ENCODE assay signal across 19 cellular contexts in genomic region chr7:81267508-81267907, GRCh38.
A peak's percentile ranks its signal among the peaks of the same experiment; 100 is the strongest.
DNase-seq lines count a peak whose midpoint lies in the region; ATAC-seq and TF ChIP-seq lines count a peak whose summit lies in the region.
"Had no signal": no experiment of that assay in that cellular context is flagged by ENCODE, and none has a peak within 500 bp of the region (broad histone marks: within the 10 kb centered on the region; RNA-seq: fewer than 3 reads in every experiment).

No MANE protein-coding gene starts in this region.

- H3K27me3 Mint-ChIP-seq in activated CD4-positive, alpha-beta T cell treated with anti-CD3 and anti-CD28 coated beads, Interleukin-2, amount 10 ng/mL, durations not matched to agents 7 days and 5 days: no peaks in the 10 kb centered on the region
- H3K27me3 Mint-ChIP-seq in neural progenitor cell (ENCODE audit: insufficient read depth, low read depth): no peaks in the 10 kb centered on the region
- H3K27me3 Mint-ChIP-seq: activated CD8-positive, alpha-beta T cell treated with anti-CD3 and anti-CD28 coated beads for 36 hours; effector memory CD8-positive, alpha-beta T cell; stimulated activated naive B cell treated with anti-CD40 and anti-IgM and Interleukin-4, amounts not matched to agents 10 μg/mL and 1 μg/mL and 100 μg/mL, for 72 hours had no signal

- POLR2A ChIA-PET in RWPE1 (lab: Yijun Ruan, JAX; ENCODE audit: low non-redundant PET): no interaction called here
- POLR2A ChIA-PET in activated CD4-positive, alpha-beta T cell treated with anti-CD3 and anti-CD28 coated beads, Interleukin-2, amount 10 ng/mL, durations not matched to agents 7 days and 5 days (lab: Charles Lee): no interaction called here
- POLR2A ChIA-PET in A673 (lab: Charles Lee; ENCODE audit: low non-redundant PET): no interaction called here

- H3K36me3 ChIP-seq in A673 (ENCODE audit: insufficient read depth, low read length, poor library complexity, severe bottlenecking) (no peaks in the 10 kb centered on the region), neural progenitor cell (no peaks in the 10 kb centered on the region)
- H3K36me3 ChIP-seq: ascending aorta; BLaER1 treated with 17β-estradiol and CSF1 and Interleukin-3, amounts not matched to agents 10 nM and 100 nM had no signal

- DNase-seq in AG10803 (ENCODE audit: low read depth) (peak; percentile 31), HS-5 (ENCODE audit: low read depth) (peak; percentile 28), RWPE1 (ENCODE audit: low spot score) (peak; percentile 32), foreskin keratinocyte (peak; percentile 93 to 95), A673 (ENCODE audit: low spot score) (no peak), neural progenitor cell (ENCODE audit: low spot score) (no peak)
- no peak for DNase-seq in activated CD4-positive, alpha-beta T cell treated with anti-CD3 and anti-CD28 coated beads, Interleukin-2, amount 10 ng/mL, durations not matched to agents 7 days and 5 days
- DNase-seq in stimulated activated CD4-positive, alpha-beta T cell treated with anti-CD3 and anti-CD28 coated beads, Interleukin-4, amount 100 ng/mL, for 24 hours: no peak
- DNase-seq: activated CD8-positive, alpha-beta T cell treated with anti-CD3 and anti-CD28 coated beads for 36 hours; effector memory CD8-positive, alpha-beta T cell; GF-D8; glutamatergic neuron; HCEC 1CT; NCI-H510A; SIG-M5; stimulated activated CD4-positive, alpha-beta T cell treated with anti-CD3 and anti-CD28 coated beads, Interleukin-4, amount 100 ng/mL, for 1 hour; stimulated activated naive B cell treated with anti-CD40 and anti-IgM and Interleukin-4, amounts not matched to agents 10 μg/mL and 1 μg/mL and 100 μg/mL, for 72 hours had no signal

- no peak overlapping the region for H3K27ac Mint-ChIP-seq in activated CD4-positive, alpha-beta T cell treated with anti-CD3 and anti-CD28 coated beads, Interleukin-2, amount 10 ng/mL, durations not matched to agents 7 days and 5 days
- H3K27ac Mint-ChIP-seq in neural progenitor cell: no peak overlapping the region
- H3K27ac Mint-ChIP-seq: activated CD8-positive, alpha-beta T cell treated with anti-CD3 and anti-CD28 coated beads for 36 hours; effector memory CD8-positive, alpha-beta T cell; stimulated activated naive B cell treated with anti-CD40 and anti-IgM and Interleukin-4, amounts not matched to agents 10 μg/mL and 1 μg/mL and 100 μg/mL, for 72 hours had no signal

- no peaks in the 10 kb centered on the region for H3K4me1 ChIP-seq in foreskin keratinocyte
- no peaks in the 10 kb centered on the region for H3K4me1 ChIP-seq in A673 (ENCODE audit: insufficient read depth, low read length, poor library complexity, severe bottlenecking)
- no peaks in the 10 kb centered on the region for H3K4me1 ChIP-seq in neural progenitor cell
- H3K4me1 ChIP-seq: ascending aorta; BLaER1 treated with 17β-estradiol and CSF1 and Interleukin-3, amounts not matched to agents 10 nM and 100 nM had no signal

- TF ChIP-seq CTCF in AG10803 (conservative IDR thresholded peaks at IDR 0.05; ENCODE audit: low read length) (no peak), RWPE1 (conservative IDR thresholded peaks at IDR 0.05; ENCODE audit: low read depth) (no peak), foreskin keratinocyte (conservative IDR thresholded peaks at IDR 0.05) (no peak), A673 (conservative IDR thresholded peaks at IDR 0.05; ENCODE audit: low read depth, low read length) (no peak), neural progenitor cell (IDR thresholded peaks at IDR 0.05) (no peak)

- intact Hi-C loops in A673 (cut with micrococcal nuclease; ENCODE audit: unreplicated experiment): no loop called here

- no peaks in the 10 kb centered on the region for H4K20me1 ChIP-seq in neural progenitor cell (ENCODE audit: low read depth)
- H4K20me1 ChIP-seq: BLaER1 treated with 17β-estradiol and CSF1 and Interleukin-3, amounts not matched to agents 10 nM and 100 nM had no signal

- peak overlapping the region; percentile 51 for H3K27ac ChIP-seq in RWPE1
- peak overlapping the region; percentile 73 for H3K27ac ChIP-seq in foreskin keratinocyte
- H3K27ac ChIP-seq in A673 (ENCODE audit: low read depth, low read length, poor library complexity, severe bottlenecking): no peak overlapping the region
- H3K27ac ChIP-seq in neural progenitor cell: no peak overlapping the region
- H3K27ac ChIP-seq: ascending aorta; BLaER1 treated with 17β-estradiol and CSF1 and Interleukin-3, amounts not matched to agents 10 nM and 100 nM had no signal

- ATAC-seq in foreskin keratinocyte: peak; percentile 97
- ATAC-seq: activated CD8-positive, alpha-beta T cell treated with anti-CD3 and anti-CD28 coated beads for 36 hours; effector memory CD8-positive, alpha-beta T cell; stimulated activated naive B cell treated with anti-CD40 and anti-IgM and Interleukin-4, amounts not matched to agents 10 μg/mL and 1 μg/mL and 100 μg/mL, for 72 hours had no signal

- no peaks in the 10 kb centered on the region for H3F3A ChIP-seq in neural progenitor cell (ENCODE audit: low read depth)

- no peaks in the 10 kb centered on the region for H3K4me1 Mint-ChIP-seq in activated CD4-positive, alpha-beta T cell treated with anti-CD3 and anti-CD28 coated beads, Interleukin-2, amount 10 ng/mL, durations not matched to agents 7 days and 5 days
- no peaks in the 10 kb centered on the region for H3K4me1 Mint-ChIP-seq in neural progenitor cell
- H3K4me1 Mint-ChIP-seq: stimulated activated naive B cell treated with anti-CD40 and anti-IgM and Interleukin-4, amounts not matched to agents 10 μg/mL and 1 μg/mL and 100 μg/mL, for 72 hours had no signal

- no peak overlapping the region for H3K4me2 ChIP-seq in neural progenitor cell
- H3K4me2 ChIP-seq: BLaER1 treated with 17β-estradiol and CSF1 and Interleukin-3, amounts not matched to agents 10 nM and 100 nM had no signal

- H3K36me3 Mint-ChIP-seq in activated CD4-positive, alpha-beta T cell treated with anti-CD3 and anti-CD28 coated beads, Interleukin-2, amount 10 ng/mL, durations not matched to agents 7 days and 5 days (ENCODE audit: low read depth): no peaks in the 10 kb centered on the region
- H3K36me3 Mint-ChIP-seq in neural progenitor cell: no peaks in the 10 kb centered on the region
- H3K36me3 Mint-ChIP-seq: stimulated activated naive B cell treated with anti-CD40 and anti-IgM and Interleukin-4, amounts not matched to agents 10 μg/mL and 1 μg/mL and 100 μg/mL, for 72 hours had no signal

- H3K79me2 ChIP-seq in neural progenitor cell (ENCODE audit: low read depth): no peaks in the 10 kb centered on the region

- CTCF ChIA-PET in RWPE1 (lab: Yijun Ruan, JAX): interaction anchor here (0.5 kb wide), 1 partner anchor 93 kb away, joined by 3 read pairs; no protein-coding TSS in a partner anchor
- CTCF ChIA-PET in activated CD4-positive, alpha-beta T cell treated with anti-CD3 and anti-CD28 coated beads, Interleukin-2, amount 10 ng/mL, durations not matched to agents 7 days and 5 days (lab: Charles Lee): no interaction called here
- CTCF ChIA-PET in A673 (lab: Charles Lee): no interaction called here

- no peak overlapping the region for H3K9ac ChIP-seq in neural progenitor cell
- H3K9ac ChIP-seq: BLaER1 treated with 17β-estradiol and CSF1 and Interleukin-3, amounts not matched to agents 10 nM and 100 nM had no signal

- H3K27me3 ChIP-seq in foreskin keratinocyte (no peaks in the 10 kb centered on the region), A673 (replicated peaks; ENCODE audit: insufficient read depth, low read depth, low read length, poor library complexity) (no peaks in the 10 kb centered on the region), neural progenitor cell (no peaks in the 10 kb centered on the region)
- H3K27me3 ChIP-seq: ascending aorta; BLaER1 treated with 17β-estradiol and CSF1 and Interleukin-3, amounts not matched to agents 10 nM and 100 nM had no signal

- no peak overlapping the region for H3K4me3 ChIP-seq in AG10803 (ENCODE audit: low read length)
- no peak overlapping the region for H3K4me3 ChIP-seq in A673 (ENCODE audit: low read depth, low read length, poor library complexity, severe bottlenecking)
- H3K4me3 ChIP-seq in neural progenitor cell: no peak overlapping the region
- H3K4me3 ChIP-seq: ascending aorta; BLaER1 treated with 17β-estradiol and CSF1 and Interleukin-3, amounts not matched to agents 10 nM and 100 nM had no signal

- H3K9me3 Mint-ChIP-seq in activated CD4-positive, alpha-beta T cell treated with anti-CD3 and anti-CD28 coated beads, Interleukin-2, amount 10 ng/mL, durations not matched to agents 7 days and 5 days: no peaks in the 10 kb centered on the region
- peaks cover 11% of the 10 kb centered on the region for H3K9me3 Mint-ChIP-seq in neural progenitor cell
- H3K9me3 Mint-ChIP-seq: activated CD8-positive, alpha-beta T cell treated with anti-CD3 and anti-CD28 coated beads for 36 hours had no signal

- no peak overlapping the region for H3K4me3 Mint-ChIP-seq in activated CD4-positive, alpha-beta T cell treated with anti-CD3 and anti-CD28 coated beads, Interleukin-2, amount 10 ng/mL, durations not matched to agents 7 days and 5 days
- H3K4me3 Mint-ChIP-seq in neural progenitor cell: no peak overlapping the region
- H3K4me3 Mint-ChIP-seq: activated CD8-positive, alpha-beta T cell treated with anti-CD3 and anti-CD28 coated beads for 36 hours; effector memory CD8-positive, alpha-beta T cell; stimulated activated naive B cell treated with anti-CD40 and anti-IgM and Interleukin-4, amounts not matched to agents 10 μg/mL and 1 μg/mL and 100 μg/mL, for 72 hours had no signal

- no peak overlapping the region for H2AFZ ChIP-seq in neural progenitor cell (replicated peaks)

- no TSS peak for BruUV-seq in A673 (replicated peaks; lab: Mats Ljungman, UMichigan)

- no peaks in the 10 kb centered on the region for H3K9me3 ChIP-seq in A673 (ENCODE audit: low read depth, low read length, poor library complexity, severe bottlenecking)
- no peaks in the 10 kb centered on the region for H3K9me3 ChIP-seq in neural progenitor cell (ENCODE audit: low read depth)
- H3K9me3 ChIP-seq: ascending aorta had no signal

Comparison
In these comparisons a context has a peak if more than half of its experiments do, and no peak if none do; other contexts are left out.
1. DNase-seq: peak in AG10803 (single experiment), HS-5 (single experiment), RWPE1 (single experiment) and foreskin keratinocyte (2 of 2); none in activated CD4-positive, alpha-beta T cell treated with anti-CD3 and anti-CD28 coated beads, Interleukin-2, amount 10 ng/mL, durations not matched to agents 7 days and 5 days (single experiment), A673 (single experiment), stimulated activated CD4-positive, alpha-beta T cell treated with anti-CD3 and anti-CD28 coated beads, Interleukin-4, amount 100 ng/mL, for 24 hours (single experiment) and neural progenitor cell (single experiment).
2. H3K27ac ChIP-seq: peak in RWPE1 (single experiment) and foreskin keratinocyte (single experiment); none in A673 (single experiment) and neural progenitor cell (single experiment).